16 cellular contexts compared by ENCODE assay signal in genomic region chr19:6217752-6218403, GRCh38.
DNase-seq lines count a peak whose midpoint lies in the region; ATAC-seq and TF ChIP-seq lines count a peak whose summit lies in the region.
"Had no signal": no experiment of that assay in that cellular context is flagged by ENCODE, and none has a peak within 500 bp of the region (broad histone marks: within the 10 kb centered on the region; RNA-seq: fewer than 3 reads in every experiment).

No MANE protein-coding gene starts in this region.

- peaks cover 27% of the 10 kb centered on the region for H3K4me1 ChIP-seq in cardiac muscle cell (ENCODE audit: low read depth)
- H3K4me1 ChIP-seq in uterus = peaks cover 0 to 21% of the 10 kb centered on the region in 2 donors

- H3K9me3 Mint-ChIP-seq in activated CD4-positive, alpha-beta T cell treated with anti-CD3 and anti-CD28 coated beads, Interleukin-2, amount 10 ng/mL, durations not matched to agents 7 days and 5 days = no peaks in the 10 kb centered on the region
- no peaks in the 10 kb centered on the region for H3K9me3 Mint-ChIP-seq in nephron
- no peaks in the 10 kb centered on the region for H3K9me3 Mint-ChIP-seq in activated CD8-positive, alpha-beta T cell treated with anti-CD3 and anti-CD28 coated beads, Interleukin-2, amount 10 ng/mL, durations not matched to agents 7 days and 5 days (ENCODE audit: insufficient read depth)
- H3K9me3 Mint-ChIP-seq: activated CD4-positive, alpha-beta memory T cell treated with anti-CD3 and anti-CD28 coated beads for 36 hours; CD4-positive, alpha-beta T cell had no signal

- no peak for TF ChIP-seq POLR2A in uterus (IDR thresholded peaks at IDR 0.05)

- peaks cover 2% of the 10 kb centered on the region for H3K36me3 Mint-ChIP-seq in activated CD4-positive, alpha-beta T cell treated with anti-CD3 and anti-CD28 coated beads, Interleukin-2, amount 10 ng/mL, durations not matched to agents 7 days and 5 days (ENCODE audit: low read depth)
- no peaks in the 10 kb centered on the region for H3K36me3 Mint-ChIP-seq in nephron (ENCODE audit: low read depth)
- H3K36me3 Mint-ChIP-seq in activated CD8-positive, alpha-beta T cell treated with anti-CD3 and anti-CD28 coated beads, Interleukin-2, amount 10 ng/mL, durations not matched to agents 7 days and 5 days (ENCODE audit: low read depth) = peaks cover 1% of the 10 kb centered on the region
- H3K36me3 Mint-ChIP-seq: activated CD4-positive, alpha-beta memory T cell treated with anti-CD3 and anti-CD28 coated beads for 36 hours had no signal

- no peak for DNase-seq in activated CD4-positive, alpha-beta T cell treated with anti-CD3 and anti-CD28 coated beads, Interleukin-2, amount 10 ng/mL, durations not matched to agents 7 days and 5 days
- DNase-seq in activated CD4-positive, alpha-beta T cell treated with anti-CD3 and anti-CD28 coated beads for 48 hours = no peak
- DNase-seq in cardiac muscle cell (ENCODE audit: low read depth in 1 of 2, low spot score in 1 of 2) (no peak), uterus (no peak), COLO829 (ENCODE audit: low spot score) (no peak)
- no peak for DNase-seq in activated CD8-positive, alpha-beta T cell treated with anti-CD3 and anti-CD28 coated beads, Interleukin-2, amount 10 ng/mL, durations not matched to agents 7 days and 5 days
- DNase-seq: NCI-H1436 treated with DMSO at 0.1 percent for 48 hours had no signal

- peaks cover 4% of the 10 kb centered on the region for H3K36me3 ChIP-seq in cardiac muscle cell
- H3K36me3 ChIP-seq in uterus = no peaks in the 10 kb centered on the region

- H3K4me1 Mint-ChIP-seq in activated CD4-positive, alpha-beta T cell treated with anti-CD3 and anti-CD28 coated beads, Interleukin-2, amount 10 ng/mL, durations not matched to agents 7 days and 5 days = peaks cover 2% of the 10 kb centered on the region
- peaks cover 24% of the 10 kb centered on the region for H3K4me1 Mint-ChIP-seq in nephron
- H3K4me1 Mint-ChIP-seq in activated CD8-positive, alpha-beta T cell treated with anti-CD3 and anti-CD28 coated beads, Interleukin-2, amount 10 ng/mL, durations not matched to agents 7 days and 5 days (ENCODE audit: low read depth) = no peaks in the 10 kb centered on the region

- POLR2A ChIA-PET in activated CD4-positive, alpha-beta T cell treated with anti-CD3 and anti-CD28 coated beads, Interleukin-2, amount 10 ng/mL, durations not matched to agents 7 days and 5 days (lab: Charles Lee) = no interaction called here
- POLR2A ChIA-PET in activated CD8-positive, alpha-beta T cell treated with anti-CD3 and anti-CD28 coated beads, Interleukin-2, amount 10 ng/mL, durations not matched to agents 7 days and 5 days (lab: Charles Lee) = no interaction called here

- no peak overlapping the region for H3K4me3 Mint-ChIP-seq in activated CD4-positive, alpha-beta T cell treated with anti-CD3 and anti-CD28 coated beads, Interleukin-2, amount 10 ng/mL, durations not matched to agents 7 days and 5 days
- peak overlapping the region; percentile 20 to 55 (median 29) for H3K4me3 Mint-ChIP-seq in nephron
- no peak overlapping the region for H3K4me3 Mint-ChIP-seq in activated CD8-positive, alpha-beta T cell treated with anti-CD3 and anti-CD28 coated beads, Interleukin-2, amount 10 ng/mL, durations not matched to agents 7 days and 5 days
- H3K4me3 Mint-ChIP-seq: activated CD4-positive, alpha-beta memory T cell treated with anti-CD3 and anti-CD28 coated beads for 36 hours; CD4-positive, alpha-beta T cell had no signal

- H3K9me3 ChIP-seq in cardiac muscle cell (ENCODE audit: low read depth) (no peaks in the 10 kb centered on the region), uterus (no peaks in the 10 kb centered on the region)
- H3K9me3 ChIP-seq: adrenal gland, SK-N-SH had no signal

- intact Hi-C loops in uterus (cut with DNase I; ENCODE audit: low total_unique reads) = loop anchor here (5.0 kb wide), 1 partner anchor 171 kb away; no protein-coding TSS in a partner anchor

- CTCF ChIA-PET in activated CD4-positive, alpha-beta T cell treated with anti-CD3 and anti-CD28 coated beads, Interleukin-2, amount 10 ng/mL, durations not matched to agents 7 days and 5 days (lab: Charles Lee) = interaction anchor here (0.7 to 2.1 kb wide), 16 partner anchors 9 to 285 kb away, joined by 3 to 13 read pairs (median 4); no protein-coding TSS in a partner anchor
- CTCF ChIA-PET in activated CD8-positive, alpha-beta T cell treated with anti-CD3 and anti-CD28 coated beads, Interleukin-2, amount 10 ng/mL, durations not matched to agents 7 days and 5 days (lab: Charles Lee) = interaction anchor here (0.8 to 3.1 kb wide), 19 partner anchors 9 to 413 kb away, joined by 3 to 17 read pairs (median 5); partner anchors contain the start of genes ALKBH7 and KHSRP

- H3K27ac ChIP-seq in cardiac muscle cell = peak overlapping the region; percentile 97
- peak overlapping the region; percentile 68 to 70 for H3K27ac ChIP-seq in uterus
- H3K27ac ChIP-seq: adrenal gland had no signal

- H3K4me3 ChIP-seq in cardiac muscle cell = no peak overlapping the region
- no peak overlapping the region for H3K4me3 ChIP-seq in uterus
- H3K4me3 ChIP-seq: adrenal gland, coronary artery, GM12878, smooth muscle cell had no signal

- TF ChIP-seq CTCF in cardiac muscle cell (IDR thresholded peaks at IDR 0.05; ENCODE audit: low read depth, low read length) = no peak
- TF ChIP-seq CTCF in nephron (IDR thresholded peaks at IDR 0.05; ENCODE audit: unreplicated experiment in 3 of 3) = no peak
- no peak for TF ChIP-seq CTCF in uterus (IDR thresholded peaks at IDR 0.05)

- peak overlapping the region; percentile 66 for H3K27ac Mint-ChIP-seq in activated CD4-positive, alpha-beta T cell treated with anti-CD3 and anti-CD28 coated beads, Interleukin-2, amount 10 ng/mL, durations not matched to agents 7 days and 5 days
- peak overlapping the region; percentile 90 to 97 (median 92) for H3K27ac Mint-ChIP-seq in nephron
- no peak overlapping the region for H3K27ac Mint-ChIP-seq in activated CD8-positive, alpha-beta T cell treated with anti-CD3 and anti-CD28 coated beads, Interleukin-2, amount 10 ng/mL, durations not matched to agents 7 days and 5 days
- H3K27ac Mint-ChIP-seq: activated CD4-positive, alpha-beta memory T cell treated with anti-CD3 and anti-CD28 coated beads for 36 hours; CD4-positive, alpha-beta T cell had no signal

- H3K27me3 ChIP-seq in cardiac muscle cell (no peaks in the 10 kb centered on the region), uterus (no peaks in the 10 kb centered on the region)
- H3K27me3 ChIP-seq: adrenal gland had no signal

- ATAC-seq in activated CD8-positive, alpha-beta T cell treated with anti-CD3 and anti-CD28 coated beads, Interleukin-2, amount 10 ng/mL, durations not matched to agents 7 days and 5 days = no peak
- no peak for ATAC-seq in GM21360 (IDR thresholded peaks at IDR 0.05; ENCODE audit: unreplicated experiment)

- no peaks in the 10 kb centered on the region for H3K27me3 Mint-ChIP-seq in activated CD4-positive, alpha-beta T cell treated with anti-CD3 and anti-CD28 coated beads, Interleukin-2, amount 10 ng/mL, durations not matched to agents 7 days and 5 days
- H3K27me3 Mint-ChIP-seq in nephron (ENCODE audit: low read depth) = no peaks in the 10 kb centered on the region
- H3K27me3 Mint-ChIP-seq in activated CD8-positive, alpha-beta T cell treated with anti-CD3 and anti-CD28 coated beads, Interleukin-2, amount 10 ng/mL, durations not matched to agents 7 days and 5 days (ENCODE audit: low read depth) = no peaks in the 10 kb centered on the region
- H3K27me3 Mint-ChIP-seq: activated CD4-positive, alpha-beta memory T cell treated with anti-CD3 and anti-CD28 coated beads for 36 hours; CD4-positive, alpha-beta T cell had no signal

Comparison
In these comparisons a context has a peak if more than half of its experiments do, and no peak if none do; other contexts are left out.
1. H3K4me3 Mint-ChIP-seq: peak in nephron (3 of 3); none in activated CD4-positive, alpha-beta T cell treated with anti-CD3 and anti-CD28 coated beads, Interleukin-2, amount 10 ng/mL, durations not matched to agents 7 days and 5 days (single experiment) and activated CD8-positive, alpha-beta T cell treated with anti-CD3 and anti-CD28 coated beads, Interleukin-2, amount 10 ng/mL, durations not matched to agents 7 days and 5 days (single experiment).